8 cellular contexts compared by ENCODE assay signal in the genomic region with DNA sequence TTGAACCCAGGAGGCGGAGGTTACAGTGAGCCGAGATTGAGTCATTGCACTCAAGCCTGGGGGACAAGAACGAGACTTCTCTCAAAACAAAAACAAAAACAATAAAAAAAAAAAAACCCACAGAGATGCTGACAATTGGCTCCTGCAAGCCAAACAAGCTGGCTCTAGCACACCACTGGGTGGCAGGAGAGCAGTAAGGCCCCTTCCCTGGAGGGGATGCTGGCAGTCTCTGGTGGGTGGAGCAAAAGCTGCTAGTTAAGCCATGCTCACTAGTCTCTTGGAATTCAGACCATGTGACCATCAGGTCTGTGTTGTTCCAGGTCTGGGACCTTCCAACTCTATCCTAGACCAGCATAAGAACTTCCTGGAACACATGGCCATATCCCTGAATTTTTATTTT. TPM values are rescaled to one million over a fixed set of nuclear protein-coding genes. Genes with fewer than 3 reads are reported as not detected.
DNase-seq lines count a peak whose midpoint lies in the region; ATAC-seq, FAIRE-seq and TF ChIP-seq lines count a peak whose summit lies in the region.

No MANE protein-coding gene starts in this region.

- in situ Hi-C loops in SK-MEL-5 (cut with HindIII; ENCODE audit: low pct_unique_long_range_greater_than_20kb, low sequenced_read_pairs) (no loop called here), transverse colon (cut with MboI; ENCODE audit: low pct_ligation_motif_present in 1 of 4, low pct_unique_long_range_greater_than_20kb in 1 of 4, low sequenced_read_pairs in 3 of 4) (no loop called here)

- no peaks in the 10 kb centered on the region for H3K4me1 ChIP-seq in foreskin keratinocyte
- no peaks in the 10 kb centered on the region for H3K4me1 ChIP-seq in small intestine (ENCODE audit: control insufficient read depth in 2 of 2, insufficient read depth in 1 of 2, low read depth in 1 of 2, low read length in 1 of 2)
- H3K4me1 ChIP-seq in transverse colon = no peaks in the 10 kb centered on the region

- no peak for TF ChIP-seq POLR2A in transverse colon (IDR thresholded peaks at IDR 0.05)

- CTCF ChIA-PET in Calu3 (lab: Charles Lee) = interaction anchor here (0.6 to 1.4 kb wide), 8 partner anchors 16 to 127 kb away, joined by 3 to 9 read pairs (median 4); a partner anchor contains a TSS

- H3K36me3 Mint-ChIP-seq in Calu3 (ENCODE audit: insufficient read depth, unreplicated experiment) (peaks cover 9% of the 10 kb centered on the region), HFFc6 (ENCODE audit: low read depth) (peaks cover 22% of the 10 kb centered on the region), immature natural killer cell (peaks cover 0 to 11% (median 0%) of the 10 kb centered on the region in 3 donors)
- no peaks in the 10 kb centered on the region for H3K36me3 Mint-ChIP-seq in activated T-cell treated with anti-CD3 and anti-CD28 coated beads, Interleukin-2, amount 50 U/mL, for 4 hours (ENCODE audit: insufficient read depth)

- no peak for FAIRE-seq in small intestine (lab: Jason Lieb, UNC)

- no peaks in the 10 kb centered on the region for H3K27me3 Mint-ChIP-seq in Calu3 (ENCODE audit: unreplicated experiment)
- H3K27me3 Mint-ChIP-seq in HFFc6 (ENCODE audit: insufficient read depth) = peaks cover 2% of the 10 kb centered on the region; the same call in 1 of the 2 replicates
- peaks cover 0 to 3% (median 2%) of the 10 kb centered on the region in 3 donors for H3K27me3 Mint-ChIP-seq in immature natural killer cell (ENCODE audit: low read depth in 3 of 3)
- no peaks in the 10 kb centered on the region for H3K27me3 Mint-ChIP-seq in activated T-cell treated with anti-CD3 and anti-CD28 coated beads, Interleukin-2, amount 50 U/mL, for 4 hours (ENCODE audit: low read depth)

- H3K4me1 Mint-ChIP-seq in Calu3 (ENCODE audit: low read depth, unreplicated experiment) (no peaks in the 10 kb centered on the region), HFFc6 (ENCODE audit: low read depth) (no peaks in the 10 kb centered on the region), immature natural killer cell (peaks cover 1 to 6% of the 10 kb centered on the region in 2 donors)
- no peaks in the 10 kb centered on the region for H3K4me1 Mint-ChIP-seq in activated T-cell treated with anti-CD3 and anti-CD28 coated beads, Interleukin-2, amount 50 U/mL, for 4 hours (ENCODE audit: low read depth)

- H3K27ac Mint-ChIP-seq in Calu3 (ENCODE audit: unreplicated experiment) (no peak overlapping the region), HFFc6 (no peak overlapping the region), immature natural killer cell (no peak overlapping the region)

- peak; percentile 72 for DNase-seq in Calu3
- DNase-seq in HFFc6 = peak; percentile 76
- DNase-seq in SK-MEL-5 (ENCODE audit: low read depth, low spot score) = peak; percentile 84
- DNase-seq in foreskin keratinocyte = no peak
- peak; percentile 10 for DNase-seq in small intestine
- DNase-seq in immature natural killer cell = no peak
- DNase-seq in transverse colon = no peak
- DNase-seq in activated T-cell treated with anti-CD3 and anti-CD28 coated beads, Interleukin-2, amount 50 U/mL, for 4 hours = no peak

- no peak overlapping the region for H3K4me3 Mint-ChIP-seq in Calu3 (ENCODE audit: low read depth, unreplicated experiment)
- H3K4me3 Mint-ChIP-seq in HFFc6 = no peak overlapping the region
- H3K4me3 Mint-ChIP-seq in immature natural killer cell = no peak overlapping the region
- no peak overlapping the region for H3K4me3 Mint-ChIP-seq in activated T-cell treated with anti-CD3 and anti-CD28 coated beads, Interleukin-2, amount 50 U/mL, for 4 hours

- intact Hi-C loops in Calu3 (cut with micrococcal nuclease; ENCODE audit: unreplicated experiment) = loop anchor here (2.0 kb wide), 1 partner anchor 94 kb away; no protein-coding TSS in a partner anchor
- intact Hi-C loops in transverse colon (cut with DNase I; ENCODE audit: low total_unique reads) = no loop called here

- BruUV-seq in Calu3 (replicated peaks; lab: Mats Ljungman, UMichigan) = no TSS peak

- WGBS in small intestine, 3 donors = 83 to 94% (median 93%) methylated on average over 3 of the region's 3 CpGs
- 70 to 75% methylated on average over 3 of the region's 3 CpGs for WGBS in transverse colon (ENCODE audit: low coverage in 1 of 2), 2 donors

- TF ChIP-seq CTCF in Calu3 (IDR thresholded peaks at IDR 0.05; ENCODE audit: unreplicated experiment) (no peak), HFFc6 (IDR thresholded peaks at IDR 0.05) (peak; percentile 73), foreskin keratinocyte (conservative IDR thresholded peaks at IDR 0.05) (peak; percentile 48), transverse colon (IDR thresholded peaks at IDR 0.05) (peak in 2 of 5 experiments; percentile 10 to 18)

- peak; percentile 24 for ATAC-seq in foreskin keratinocyte
- ATAC-seq in activated T-cell treated with anti-CD3 and anti-CD28 coated beads, Interleukin-2, amount 50 U/mL, for 4 hours = no peak

- no peak for TF ChIP-seq EP300 in transverse colon (IDR thresholded peaks at IDR 0.05; ENCODE audit: low read depth)

- H3K36me3 ChIP-seq in small intestine (ENCODE audit: control insufficient read depth in 2 of 2, insufficient read depth in 2 of 2, low read length in 2 of 2) (no peaks in the 10 kb centered on the region), transverse colon (peaks cover 0 to 7% (median 2%) of the 10 kb centered on the region in 4 donors)

- no peak overlapping the region for H3K4me3 ChIP-seq in small intestine (ENCODE audit: low read depth in 1 of 2, low read length in 2 of 2)
- H3K4me3 ChIP-seq in transverse colon = no peak overlapping the region

- H3K27me3 ChIP-seq in foreskin keratinocyte (no peaks in the 10 kb centered on the region), small intestine (ENCODE audit: control insufficient read depth in 2 of 2, insufficient read depth in 2 of 2, low read length in 2 of 2) (no peaks in the 10 kb centered on the region), transverse colon (no peaks in the 10 kb centered on the region)

- H3K9me3 Mint-ChIP-seq in Calu3 (ENCODE audit: low read depth, unreplicated experiment) (no peaks in the 10 kb centered on the region), HFFc6 (no peaks in the 10 kb centered on the region), immature natural killer cell (no peaks in the 10 kb centered on the region)
- no peaks in the 10 kb centered on the region for H3K9me3 Mint-ChIP-seq in activated T-cell treated with anti-CD3 and anti-CD28 coated beads, Interleukin-2, amount 50 U/mL, for 4 hours

- no peaks in the 10 kb centered on the region for H3K9me3 ChIP-seq in small intestine (ENCODE audit: control insufficient read depth, low read depth)
- H3K9me3 ChIP-seq in transverse colon = no peaks in the 10 kb centered on the region

- H3K27ac ChIP-seq in foreskin keratinocyte (no peak overlapping the region), small intestine (ENCODE audit: low read depth in 1 of 2, low read length in 1 of 2) (no peak overlapping the region), transverse colon (no peak overlapping the region)

RNA-seq across cellular contexts. Expression of gene DSN1, which starts 18.9 kb away (rescaled TPM):
- total RNA-seq in Calu3 (2022) = 36.7 and 42.5 TPM in 2 replicates
- 10 to 100 TPM in 5 of 6 experiments, 1 to 10 TPM in 1; 8.6 to 15.7 (median 14.0) TPM for total RNA-seq in HFFc6 (2021; fragmentation: NEBNext Ultra II Directional; extraction: Animal tissue kit (Norgen Biotek cat#: 25700))
- total RNA-seq in SK-MEL-5 (2014; rRNA removed; shearing (Covaris generic)) = 27.4 and 28.4 TPM in 2 replicates
- 19.7 and 24.2 TPM in 2 replicates for polyA plus RNA-seq in SK-MEL-5 (2015; cell fraction: cytosol; rRNA removed)
- polyA plus RNA-seq in SK-MEL-5 (2015; cell fraction: nucleus; rRNA removed) = 32.4 and 41.6 TPM in 2 replicates
- total RNA-seq in foreskin keratinocyte = 21.3 and 22.6 TPM in 2 replicates
- polyA plus RNA-seq in foreskin keratinocyte = 14.4 and 17.0 TPM in 2 replicates
- 10 to 100 TPM in 2 of 3 donors, 1 to 10 TPM in 1; 8.9 to 12.5 (median 10.7) TPM for polyA plus RNA-seq in small intestine
- 10 to 100 TPM in 2 of 3 donors, 1 to 10 TPM in 1; 9.5 to 15.8 (median 11.9) TPM for polyA plus RNA-seq in immature natural killer cell
- 1 to 10 TPM in 3 of 4 donors, under 1 TPM in 1; 0.40 to 9.8 (median 5.1) TPM for total RNA-seq in transverse colon
- total RNA-seq in activated T-cell treated with anti-CD3 and anti-CD28 coated beads, Interleukin-2, amount 50 U/mL, for 4 hours = 10 to 100 TPM; 11.6 to 13.7 (median 13.1) TPM

RNA-seq across cellular contexts. Expression of gene NDRG3, which starts 46.5 kb away (rescaled TPM):
- total RNA-seq in Calu3 (2022) (16.6 and 18.0 TPM in 2 replicates), foreskin keratinocyte (27.6 and 30.4 TPM in 2 replicates), transverse colon (10 to 100 TPM in 3 of 4 donors, 1 to 10 TPM in 1; 1.9 to 54.7 (median 33.1) TPM)
- total RNA-seq in HFFc6 (2021; fragmentation: NEBNext Ultra II Directional; extraction: Animal tissue kit (Norgen Biotek cat#: 25700)) = 10 to 100 TPM; 32.8 to 42.3 (median 37.2) TPM
- 18.3 and 19.7 TPM in 2 replicates for total RNA-seq in SK-MEL-5 (2014; rRNA removed; shearing (Covaris generic))
- polyA plus RNA-seq in SK-MEL-5 (2015; cell fraction: cytosol; rRNA removed) = 14.8 and 16.3 TPM in 2 replicates
- polyA plus RNA-seq in SK-MEL-5 (2015; cell fraction: nucleus; rRNA removed) = 9.3 and 14.0 TPM in 2 replicates
- polyA plus RNA-seq in foreskin keratinocyte (22.3 and 22.4 TPM in 2 replicates), small intestine (10 to 100 TPM; 23.8 to 40.9 (median 26.5) TPM), immature natural killer cell (10 to 100 TPM; 44.9 to 57.7 (median 50.3) TPM)
- total RNA-seq in activated T-cell treated with anti-CD3 and anti-CD28 coated beads, Interleukin-2, amount 50 U/mL, for 4 hours = 10 to 100 TPM; 10.4 to 11.8 (median 11.4) TPM

Comparison
In these comparisons a context has a peak if more than half of its experiments do, and no peak if none do; other contexts are left out.
1. DNase-seq: peak in Calu3 (single experiment), HFFc6 (single experiment), SK-MEL-5 (single experiment) and small intestine (single experiment); none in foreskin keratinocyte (0 of 2), immature natural killer cell (0 of 3), transverse colon (single experiment) and activated T-cell treated with anti-CD3 and anti-CD28 coated beads, Interleukin-2, amount 50 U/mL, for 4 hours (single experiment).